Comparison of ENCODE assay signal across 1 cellular context in the genomic region with DNA sequence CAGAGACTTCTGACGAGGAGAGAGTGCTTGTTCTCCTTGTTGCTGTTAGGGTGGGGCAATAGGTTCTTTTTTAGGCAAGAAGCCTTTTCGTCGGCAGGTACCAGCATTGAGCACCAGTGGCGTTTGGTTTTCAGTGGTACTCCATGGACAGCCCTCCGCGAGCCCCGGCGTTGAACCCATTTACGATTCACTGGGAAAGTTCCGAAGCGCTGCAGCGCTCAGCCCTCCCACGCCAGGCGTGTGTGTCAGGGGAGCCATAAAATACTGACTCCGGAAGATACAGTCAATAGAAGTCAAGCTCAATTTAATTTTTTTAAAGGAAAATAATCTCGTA.
A peak's percentile ranks its signal among the peaks of the same experiment; 100 is the strongest.
TF ChIP-seq lines count a peak whose summit lies in the region.

No MANE protein-coding gene starts in this region.

TF ChIP-seq in HEK293, 187 proteins besides CTCF, POLR2A, EP300 and RAD21 (continued from another document):
- TF ChIP-seq ZFHX2 (tag by site-specific recombination; conservative IDR thresholded peaks at IDR 0.05), result peak; percentile 60
- peak; percentile 66 for TF ChIP-seq ZBTB20 (tag by site-specific recombination; IDR thresholded peaks at IDR 0.05)
- TF ChIP-seq YY1 (tag by site-specific recombination; IDR thresholded peaks at IDR 0.05), result no peak
- TF ChIP-seq ZBTB7A (tag by site-specific recombination; IDR thresholded peaks at IDR 0.05; ENCODE audit: low read depth), result no peak
- TF ChIP-seq, protein P1, sequence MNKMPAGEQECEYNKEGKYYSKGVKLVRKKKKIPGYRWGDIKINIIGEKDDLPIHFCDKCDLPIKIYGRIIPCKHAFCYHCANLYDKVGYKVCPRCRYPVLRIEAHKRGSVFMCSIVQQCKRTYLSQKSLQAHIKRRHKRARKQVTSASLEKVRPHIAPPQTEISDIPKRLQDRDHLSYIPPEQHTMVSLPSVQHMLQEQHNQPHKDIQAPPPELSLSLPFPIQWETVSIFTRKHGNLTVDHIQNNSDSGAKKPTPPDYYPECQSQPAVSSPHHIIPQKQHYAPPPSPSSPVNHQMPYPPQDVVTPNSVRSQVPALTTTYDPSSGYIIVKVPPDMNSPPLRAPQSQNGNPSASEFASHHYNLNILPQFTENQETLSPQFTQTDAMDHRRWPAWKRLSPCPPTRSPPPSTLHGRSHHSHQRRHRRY (tag by site-specific recombination; IDR thresholded peaks at IDR 0.05), result no peak
- TF ChIP-seq, protein P2, sequence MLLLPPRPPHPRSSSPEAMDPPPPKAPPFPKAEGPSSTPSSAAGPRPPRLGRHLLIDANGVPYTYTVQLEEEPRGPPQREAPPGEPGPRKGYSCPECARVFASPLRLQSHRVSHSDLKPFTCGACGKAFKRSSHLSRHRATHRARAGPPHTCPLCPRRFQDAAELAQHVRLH (tag by site-specific recombination; IDR thresholded peaks at IDR 0.05), result no peak
- peak; percentile 70 for TF ChIP-seq ZNF600 (tag by site-specific recombination; IDR thresholded peaks at IDR 0.05)
- TF ChIP-seq PRDM1 (tag by site-specific recombination; IDR thresholded peaks at IDR 0.05), result no peak
- TF ChIP-seq, protein P3, sequence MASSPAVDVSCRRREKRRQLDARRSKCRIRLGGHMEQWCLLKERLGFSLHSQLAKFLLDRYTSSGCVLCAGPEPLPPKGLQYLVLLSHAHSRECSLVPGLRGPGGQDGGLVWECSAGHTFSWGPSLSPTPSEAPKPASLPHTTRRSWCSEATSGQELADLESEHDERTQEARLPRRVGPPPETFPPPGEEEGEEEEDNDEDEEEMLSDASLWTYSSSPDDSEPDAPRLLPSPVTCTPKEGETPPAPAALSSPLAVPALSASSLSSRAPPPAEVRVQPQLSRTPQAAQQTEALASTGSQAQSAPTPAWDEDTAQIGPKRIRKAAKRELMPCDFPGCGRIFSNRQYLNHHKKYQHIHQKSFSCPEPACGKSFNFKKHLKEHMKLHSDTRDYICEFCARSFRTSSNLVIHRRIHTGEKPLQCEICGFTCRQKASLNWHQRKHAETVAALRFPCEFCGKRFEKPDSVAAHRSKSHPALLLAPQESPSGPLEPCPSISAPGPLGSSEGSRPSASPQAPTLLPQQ (tag by site-specific recombination; IDR thresholded peaks at IDR 0.05), result peak; percentile 32; the same call in 1 of the 2 replicates
- TF ChIP-seq TRIM28 (IDR thresholded peaks at IDR 0.05; ENCODE audit: borderline replicate concordance, low read length), result peak; percentile 59; the same call in 1 of the 2 replicates
- no peak for TF ChIP-seq ZNF239 (tag by site-specific recombination; IDR thresholded peaks at IDR 0.05)
- peak; percentile 84 for TF ChIP-seq ZNF341 (tag by site-specific recombination; IDR thresholded peaks at IDR 0.05; ENCODE audit: low read depth)
- no peak for TF ChIP-seq ZFP69B (tag by site-specific recombination; IDR thresholded peaks at IDR 0.05)
- TF ChIP-seq ZBTB1 (tag by site-specific recombination; IDR thresholded peaks at IDR 0.05), result no peak
- no peak for TF ChIP-seq ZNF701 (tag by site-specific recombination; IDR thresholded peaks at IDR 0.05)
- TF ChIP-seq, protein P4, sequence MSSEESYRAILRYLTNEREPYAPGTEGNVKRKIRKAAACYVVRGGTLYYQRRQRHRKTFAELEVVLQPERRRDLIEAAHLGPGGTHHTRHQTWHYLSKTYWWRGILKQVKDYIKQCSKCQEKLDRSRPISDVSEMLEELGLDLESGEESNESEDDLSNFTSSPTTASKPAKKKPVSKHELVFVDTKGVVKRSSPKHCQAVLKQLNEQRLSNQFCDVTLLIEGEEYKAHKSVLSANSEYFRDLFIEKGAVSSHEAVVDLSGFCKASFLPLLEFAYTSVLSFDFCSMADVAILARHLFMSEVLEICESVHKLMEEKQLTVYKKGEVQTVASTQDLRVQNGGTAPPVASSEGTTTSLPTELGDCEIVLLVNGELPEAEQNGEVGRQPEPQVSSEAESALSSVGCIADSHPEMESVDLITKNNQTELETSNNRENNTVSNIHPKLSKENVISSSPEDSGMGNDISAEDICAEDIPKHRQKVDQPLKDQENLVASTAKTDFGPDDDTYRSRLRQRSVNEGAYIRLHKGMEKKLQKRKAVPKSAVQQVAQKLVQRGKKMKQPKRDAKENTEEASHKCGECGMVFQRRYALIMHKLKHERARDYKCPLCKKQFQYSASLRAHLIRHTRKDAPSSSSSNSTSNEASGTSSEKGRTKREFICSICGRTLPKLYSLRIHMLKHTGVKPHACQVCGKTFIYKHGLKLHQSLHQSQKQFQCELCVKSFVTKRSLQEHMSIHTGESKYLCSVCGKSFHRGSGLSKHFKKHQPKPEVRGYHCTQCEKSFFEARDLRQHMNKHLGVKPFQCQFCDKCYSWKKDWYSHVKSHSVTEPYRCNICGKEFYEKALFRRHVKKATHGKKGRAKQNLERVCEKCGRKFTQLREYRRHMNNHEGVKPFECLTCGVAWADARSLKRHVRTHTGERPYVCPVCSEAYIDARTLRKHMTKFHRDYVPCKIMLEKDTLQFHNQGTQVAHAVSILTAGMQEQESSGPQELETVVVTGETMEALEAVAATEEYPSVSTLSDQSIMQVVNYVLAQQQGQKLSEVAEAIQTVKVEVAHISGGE (tag by site-specific recombination; conservative IDR thresholded peaks at IDR 0.05; ENCODE audit: low read depth), result peak; percentile 37
- no peak for TF ChIP-seq ZNF48 (tag by site-specific recombination; IDR thresholded peaks at IDR 0.05)
- TF ChIP-seq SP3 (tag by site-specific recombination; IDR thresholded peaks at IDR 0.05), result 0 out of 2 replicates have a peak, but pooled peaks have one; percentile 19
- TF ChIP-seq, protein P5, sequence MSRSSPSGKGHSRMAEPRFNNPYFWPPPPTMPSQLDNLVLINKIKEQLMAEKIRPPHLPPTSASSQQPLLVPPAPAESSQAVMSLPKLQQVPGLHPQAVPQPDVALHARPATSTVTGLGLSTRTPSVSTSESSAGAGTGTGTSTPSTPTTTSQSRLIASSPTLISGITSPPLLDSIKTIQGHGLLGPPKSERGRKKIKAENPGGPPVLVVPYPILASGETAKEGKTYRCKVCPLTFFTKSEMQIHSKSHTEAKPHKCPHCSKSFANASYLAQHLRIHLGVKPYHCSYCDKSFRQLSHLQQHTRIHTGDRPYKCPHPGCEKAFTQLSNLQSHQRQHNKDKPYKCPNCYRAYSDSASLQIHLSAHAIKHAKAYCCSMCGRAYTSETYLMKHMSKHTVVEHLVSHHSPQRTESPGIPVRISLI (tag by site-specific recombination; IDR thresholded peaks at IDR 0.05), result no peak
- TF ChIP-seq ZNF175 (tag by site-specific recombination; IDR thresholded peaks at IDR 0.05), result no peak
- peak; percentile 27; the same call in 1 of the 2 replicates for TF ChIP-seq ZNF629 (tag by site-specific recombination; IDR thresholded peaks at IDR 0.05)
- TF ChIP-seq, protein P6, sequence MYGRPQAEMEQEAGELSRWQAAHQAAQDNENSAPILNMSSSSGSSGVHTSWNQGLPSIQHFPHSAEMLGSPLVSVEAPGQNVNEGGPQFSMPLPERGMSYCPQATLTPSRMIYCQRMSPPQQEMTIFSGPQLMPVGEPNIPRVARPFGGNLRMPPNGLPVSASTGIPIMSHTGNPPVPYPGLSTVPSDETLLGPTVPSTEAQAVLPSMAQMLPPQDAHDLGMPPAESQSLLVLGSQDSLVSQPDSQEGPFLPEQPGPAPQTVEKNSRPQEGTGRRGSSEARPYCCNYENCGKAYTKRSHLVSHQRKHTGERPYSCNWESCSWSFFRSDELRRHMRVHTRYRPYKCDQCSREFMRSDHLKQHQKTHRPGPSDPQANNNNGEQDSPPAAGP (tag by site-specific recombination; IDR thresholded peaks at IDR 0.05), result no peak
- peak; percentile 31; the same call in 1 of the 2 replicates for TF ChIP-seq ZNF394 (tag by site-specific recombination; IDR thresholded peaks at IDR 0.05; ENCODE audit: borderline replicate concordance)
- 0 out of 2 replicates have a peak, but pooled peaks have one; percentile 62 for TF ChIP-seq ZSCAN30 (tag by site-specific recombination; IDR thresholded peaks at IDR 0.05)
- TF ChIP-seq ZNF660 (tag by site-specific recombination; IDR thresholded peaks at IDR 0.05), result 0 out of 2 replicates have a peak, but pooled peaks have one; percentile 23
- TF ChIP-seq ZXDB (tag by site-specific recombination; IDR thresholded peaks at IDR 0.05), result peak; percentile 44
- TF ChIP-seq, protein P7, sequence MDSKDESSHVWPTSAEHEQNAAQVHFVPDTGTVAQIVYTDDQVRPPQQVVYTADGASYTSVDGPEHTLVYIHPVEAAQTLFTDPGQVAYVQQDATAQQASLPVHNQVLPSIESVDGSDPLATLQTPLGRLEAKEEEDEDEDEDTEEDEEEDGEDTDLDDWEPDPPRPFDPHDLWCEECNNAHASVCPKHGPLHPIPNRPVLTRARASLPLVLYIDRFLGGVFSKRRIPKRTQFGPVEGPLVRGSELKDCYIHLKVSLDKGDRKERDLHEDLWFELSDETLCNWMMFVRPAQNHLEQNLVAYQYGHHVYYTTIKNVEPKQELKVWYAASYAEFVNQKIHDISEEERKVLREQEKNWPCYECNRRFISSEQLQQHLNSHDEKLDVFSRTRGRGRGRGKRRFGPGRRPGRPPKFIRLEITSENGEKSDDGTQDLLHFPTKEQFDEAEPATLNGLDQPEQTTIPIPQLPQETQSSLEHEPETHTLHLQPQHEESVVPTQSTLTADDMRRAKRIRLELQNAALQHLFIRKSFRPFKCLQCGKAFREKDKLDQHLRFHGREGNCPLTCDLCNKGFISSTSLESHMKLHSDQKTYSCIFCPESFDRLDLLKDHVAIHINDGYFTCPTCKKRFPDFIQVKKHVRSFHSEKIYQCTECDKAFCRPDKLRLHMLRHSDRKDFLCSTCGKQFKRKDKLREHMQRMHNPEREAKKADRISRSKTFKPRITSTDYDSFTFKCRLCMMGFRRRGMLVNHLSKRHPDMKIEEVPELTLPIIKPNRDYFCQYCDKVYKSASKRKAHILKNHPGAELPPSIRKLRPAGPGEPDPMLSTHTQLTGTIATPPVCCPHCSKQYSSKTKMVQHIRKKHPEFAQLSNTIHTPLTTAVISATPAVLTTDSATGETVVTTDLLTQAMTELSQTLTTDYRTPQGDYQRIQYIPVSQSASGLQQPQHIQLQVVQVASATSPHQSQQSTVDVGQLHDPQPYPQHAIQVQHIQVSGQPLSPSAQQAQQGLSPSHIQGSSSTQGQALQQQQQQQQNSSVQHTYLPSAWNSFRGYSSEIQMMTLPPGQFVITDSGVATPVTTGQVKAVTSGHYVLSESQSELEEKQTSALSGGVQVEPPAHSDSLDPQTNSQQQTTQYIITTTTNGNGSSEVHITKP (tag by site-specific recombination; IDR thresholded peaks at IDR 0.05), result peak; percentile 24; the same call in 1 of the 2 replicates
